In genomic region chr13:48038763-48039162, GRCh38 we compare ENCODE assay signal across 8 cellular contexts. TPM values are rescaled to one million over a fixed set of nuclear protein-coding genes. Genes with fewer than 3 reads are reported as not detected.
DNase-seq lines count a peak whose midpoint lies in the region; ATAC-seq and TF ChIP-seq lines count a peak whose summit lies in the region.

No MANE protein-coding gene starts in this region.

- H3K27me3 ChIP-seq in OCI-LY1 (ENCODE audit: insufficient read depth, low read length) (no peaks in the 10 kb centered on the region), skeletal muscle satellite cell (ENCODE audit: control insufficient read depth, insufficient read depth, low read length) (no peaks in the 10 kb centered on the region), aorta (ENCODE audit: control insufficient read depth in 1 of 2, insufficient read depth in 2 of 2, low read length in 1 of 2) (no peaks in the 10 kb centered on the region)

- no peak overlapping the region for H2AFZ ChIP-seq in OCI-LY1 (ENCODE audit: low read length)

- H3K36me3 ChIP-seq in OCI-LY1 (ENCODE audit: insufficient read depth, low read length) (peaks cover 34% of the 10 kb centered on the region), skeletal muscle satellite cell (ENCODE audit: insufficient read depth, low read length) (peaks cover 13% of the 10 kb centered on the region), aorta (ENCODE audit: control insufficient read depth in 1 of 2, insufficient read depth in 2 of 2, low read length in 1 of 2) (no peaks in the 10 kb centered on the region)

- TF ChIP-seq CTCF in OCI-LY1 (IDR thresholded peaks at IDR 0.05; ENCODE audit: low read length) = no peak

- ATAC-seq in esophagus mucosa (peak; percentile 32), aorta (ENCODE audit: low FRiP score) (no peak)

- peaks cover 4% of the 10 kb centered on the region; the same call in 1 of the 2 replicates for H3K79me2 ChIP-seq in OCI-LY1 (ENCODE audit: insufficient read depth, low read length)

- H3K4me1 ChIP-seq in OCI-LY1 (ENCODE audit: insufficient read depth, low read length, severe bottlenecking) = peaks cover 23% of the 10 kb centered on the region
- peaks cover 33% of the 10 kb centered on the region for H3K4me1 ChIP-seq in skeletal muscle satellite cell (ENCODE audit: control insufficient read depth, insufficient read depth, low read length)
- peaks cover 0 to 2% of the 10 kb centered on the region in 2 donors for H3K4me1 ChIP-seq in aorta (ENCODE audit: control insufficient read depth in 1 of 2, insufficient read depth in 2 of 2, low read length in 2 of 2)

- H3K4me2 ChIP-seq in OCI-LY1 (ENCODE audit: low read length) (peak overlapping the region; percentile 87), skeletal muscle satellite cell (ENCODE audit: low read length) (peak overlapping the region; percentile 99)

- H3K9me2 ChIP-seq in OCI-LY1 (ENCODE audit: low read depth, low read length) = no peaks in the 10 kb centered on the region

- H3K9ac ChIP-seq in OCI-LY1 (ENCODE audit: low read length) = peak overlapping the region; percentile 70
- peak overlapping the region; percentile 92 for H3K9ac ChIP-seq in skeletal muscle satellite cell (ENCODE audit: low read depth, low read length)

- 92 to 95% methylated on average over 1 of the region's 1 CpG for WGBS in aorta, 2 donors

- intact Hi-C loops in aorta (cut with DNase I) = loop anchor here in 1 of 2 donors (5.0 kb wide), 1 partner anchor 264 kb away; the partner anchor contains the start of gene RB1

- H3K4me3 ChIP-seq in OCI-LY1 (ENCODE audit: low read depth, low read length, poor library complexity, severe bottlenecking) = peak overlapping the region; percentile 69
- H3K4me3 ChIP-seq in skeletal muscle satellite cell (ENCODE audit: low read length) = peak overlapping the region; percentile 91
- no peak overlapping the region for H3K4me3 ChIP-seq in aorta (ENCODE audit: low read length in 2 of 2)

- H3K27ac ChIP-seq in OCI-LY1 (ENCODE audit: low read depth, low read length, poor library complexity, severe bottlenecking) (peak overlapping the region; percentile 88), aorta (ENCODE audit: low read depth in 1 of 2, low read length in 2 of 2) (peak overlapping the region in 1 of 2 donors; percentile 48)

- peak; percentile 19 for DNase-seq in DMS53 (lab: John Stamatoyannopoulos, UW)
- no peak for DNase-seq in DMS53 treated with DMSO at 0.1 percent for 48 hours (lab: John Stamatoyannopoulos, UW; ENCODE audit: unreplicated experiment)
- no peak for DNase-seq in globus pallidus (ENCODE audit: low spot score)
- DNase-seq in stimulated activated CD4-positive, alpha-beta T cell treated with anti-CD3 and anti-CD28 coated beads, Interleukin-2, amount 100 ng/mL, for 48 hours = no peak
- DNase-seq in aorta = no peak

- H3F3A ChIP-seq in OCI-LY1 (ENCODE audit: insufficient read depth, low read length) = no peaks in the 10 kb centered on the region

- H4K20me1 ChIP-seq in OCI-LY1 (ENCODE audit: insufficient read depth, low read length) = no peaks in the 10 kb centered on the region

- H3K9me3 ChIP-seq in OCI-LY1 (ENCODE audit: low read length) (no peaks in the 10 kb centered on the region), skeletal muscle satellite cell (replicated peaks; ENCODE audit: low read length) (no peaks in the 10 kb centered on the region), aorta (ENCODE audit: control insufficient read depth, low read length) (no peaks in the 10 kb centered on the region)

RNA-seq across cellular contexts. Expression of gene NUDT15, which starts 1.2 kb away (rescaled TPM):
- total RNA-seq in esophagus mucosa (20.5 TPM), aorta (1 to 10 TPM; 5.7 to 6.6 TPM)
- total RNA-seq in skeletal muscle satellite cell (2012; rRNA removed) = 18.8 and 21.5 TPM in 2 replicates
- 10 to 100 TPM in 1 of 2 donors, 1 to 10 TPM in 1; 9.7 to 13.4 TPM for polyA plus RNA-seq in aorta

RNA-seq across cellular contexts. Expression of gene SUCLA2, which starts 37.7 kb away (rescaled TPM):
- total RNA-seq in esophagus mucosa (31.8 TPM), aorta (10 to 100 TPM; 36.3 to 42.0 TPM)
- 34.7 and 39.3 TPM in 2 replicates for total RNA-seq in skeletal muscle satellite cell (2012; rRNA removed)
- 10 to 100 TPM; 33.7 to 38.3 TPM for polyA plus RNA-seq in aorta

RNA-seq across cellular contexts. Expression of gene MED4, which starts 56.1 kb away (rescaled TPM):
- total RNA-seq in esophagus mucosa (34.2 TPM), aorta (10 to 100 TPM; 46.1 to 46.9 TPM)
- 14.6 and 19.0 TPM in 2 replicates for total RNA-seq in skeletal muscle satellite cell (2012; rRNA removed)
- polyA plus RNA-seq in aorta = 10 to 100 TPM; 55.2 to 55.3 TPM

Comparison
In these comparisons a context has a peak if more than half of its experiments do, and no peak if none do; other contexts are left out.
1. H3K4me3 ChIP-seq: peak in OCI-LY1 (single experiment) and skeletal muscle satellite cell (single experiment); none in aorta (0 of 2).